ENCODE assay signal across 13 cellular contexts in the genomic region with DNA sequence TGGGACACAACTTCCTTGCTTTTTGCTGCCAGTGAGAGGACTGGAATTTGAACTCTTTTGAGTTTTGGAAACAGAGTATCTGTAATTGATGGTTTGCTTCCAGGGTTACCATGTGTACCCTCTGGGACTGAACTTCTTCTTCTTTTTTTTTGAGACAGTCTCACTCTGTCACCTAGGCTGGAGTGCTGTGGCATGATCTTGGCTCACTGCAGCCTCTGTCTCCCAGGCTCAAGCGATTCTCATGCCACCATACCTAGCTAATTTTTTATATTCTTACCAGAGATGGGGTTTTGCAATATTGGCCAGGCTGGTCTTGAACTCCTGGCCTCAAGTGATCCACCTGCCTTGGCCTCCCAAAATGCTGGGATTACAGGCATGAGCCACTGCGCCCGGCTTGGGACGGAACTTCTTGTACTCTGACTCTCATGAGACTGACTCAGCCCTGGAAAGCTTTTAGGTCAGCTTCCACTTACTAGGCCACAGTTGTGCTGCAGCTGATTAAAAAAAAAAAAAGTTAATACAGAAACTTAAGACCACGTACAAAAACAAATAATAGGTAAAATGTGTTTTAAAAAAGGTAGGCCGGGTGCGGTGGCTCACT. TPM values are rescaled to one million over a fixed set of nuclear protein-coding genes. Genes with fewer than 3 reads are reported as not detected.
DNase-seq lines count a peak whose midpoint lies in the region; ATAC-seq and TF ChIP-seq lines count a peak whose summit lies in the region.
"Had no signal": no experiment of that assay in that cellular context is flagged by ENCODE, and none has a peak within 500 bp of the region (broad histone marks: within the 10 kb centered on the region; RNA-seq: fewer than 3 reads in every experiment).

No MANE protein-coding gene starts in this region.

- peaks cover 3% of the 10 kb centered on the region for H3K4me1 Mint-ChIP-seq in neural progenitor cell

- H3K4me3 Mint-ChIP-seq in neural progenitor cell, result no peak overlapping the region

- H3K27ac ChIP-seq in C4-2B (peak overlapping the region; percentile 74), colonic mucosa (peak overlapping the region; percentile 75), left lung (peak overlapping the region; percentile 69 to 93), prostate gland (peak overlapping the region; percentile 59 to 76), neural progenitor cell (no peak overlapping the region)

- no peaks in the 10 kb centered on the region for H3K27me3 ChIP-seq in colonic mucosa
- H3K27me3 ChIP-seq in left lung, result no peaks in the 10 kb centered on the region
- no peaks in the 10 kb centered on the region for H3K27me3 ChIP-seq in prostate gland (replicated peaks; ENCODE audit: insufficient read depth)
- H3K27me3 ChIP-seq in neural progenitor cell, result no peaks in the 10 kb centered on the region
- no peaks in the 10 kb centered on the region for H3K27me3 ChIP-seq in H7 (ENCODE audit: control insufficient read depth, insufficient read depth, low read length)

- no peaks in the 10 kb centered on the region for H4K20me1 ChIP-seq in neural progenitor cell (ENCODE audit: low read depth)

- TF ChIP-seq CTCF in C4-2B (conservative IDR thresholded peaks at IDR 0.05) (no peak), colonic mucosa (IDR thresholded peaks at IDR 0.05) (no peak), left lung (IDR thresholded peaks at IDR 0.05) (no peak), prostate gland (IDR thresholded peaks at IDR 0.05) (no peak), neural progenitor cell (IDR thresholded peaks at IDR 0.05) (no peak)

- H3K36me3 ChIP-seq in colonic mucosa (no peaks in the 10 kb centered on the region), left lung (peaks cover 0 to 68% of the 10 kb centered on the region in 2 donors), prostate gland (no peaks in the 10 kb centered on the region), neural progenitor cell (no peaks in the 10 kb centered on the region), H7 (replicated peaks; ENCODE audit: control insufficient read depth, insufficient read depth, low read length) (no peaks in the 10 kb centered on the region; the same call in none of the 2 replicates)

- no peaks in the 10 kb centered on the region for H3F3A ChIP-seq in neural progenitor cell (ENCODE audit: low read depth)

- no peak overlapping the region for H2AFZ ChIP-seq in neural progenitor cell (replicated peaks)

- 51% methylated on average over 7 of the region's 7 CpGs for WGBS in prostate gland

- peaks cover 2% of the 10 kb centered on the region for H3K9me3 Mint-ChIP-seq in neural progenitor cell

- H3K9me3 ChIP-seq in colonic mucosa (no peaks in the 10 kb centered on the region), left lung (no peaks in the 10 kb centered on the region), prostate gland (no peaks in the 10 kb centered on the region), neural progenitor cell (ENCODE audit: low read depth) (no peaks in the 10 kb centered on the region)

- no peak overlapping the region for H3K9ac ChIP-seq in colonic mucosa (ENCODE audit: low read depth in 2 of 2, low read length in 2 of 2)
- no peak overlapping the region for H3K9ac ChIP-seq in neural progenitor cell

- no peak overlapping the region for H3K4me2 ChIP-seq in neural progenitor cell

- no peak for TF ChIP-seq POLR2A in prostate gland (IDR thresholded peaks at IDR 0.05)

- H3K27ac Mint-ChIP-seq in neural progenitor cell, result no peak overlapping the region

- peaks cover 24% of the 10 kb centered on the region for H3K36me3 Mint-ChIP-seq in neural progenitor cell

- H3K79me2 ChIP-seq in neural progenitor cell (ENCODE audit: low read depth), result no peaks in the 10 kb centered on the region

- DNase-seq in colonic mucosa (no peak), left lung (peak in 1 of 2 donors; percentile 44), prostate gland (ENCODE audit: low spot score) (no peak), RPMI8226 (no peak), neural progenitor cell (ENCODE audit: low spot score) (no peak), H7 (no peak), islet precursor cell (no peak)
- DNase-seq: activated CD8-positive, alpha-beta memory T cell treated with anti-CD3 and anti-CD28 coated beads, Interleukin-2, amount 50 U/mL, for 48 hours; DND-41; NCI-H2227 treated with DMSO at 0.1 percent for 48 hours; T1000; trophoblast cell had no signal

- ATAC-seq in left lung, result peak; percentile 70

- H3K4me3 ChIP-seq in colonic mucosa (no peak overlapping the region), left lung (no peak overlapping the region), prostate gland (no peak overlapping the region), neural progenitor cell (no peak overlapping the region), H7 (ENCODE audit: insufficient read depth, low read depth, low read length) (no peak overlapping the region)

- no peaks in the 10 kb centered on the region for H3K27me3 Mint-ChIP-seq in neural progenitor cell (ENCODE audit: insufficient read depth, low read depth)

- intact Hi-C loops in colonic mucosa (cut with DNase I), result no loop called here
- intact Hi-C loops in left lung (cut with DNase I), result no loop called here
- intact Hi-C loops in prostate gland (cut with DNase I), result no loop called here

- H3K4me1 ChIP-seq in colonic mucosa (peaks cover 10% of the 10 kb centered on the region), left lung (peaks cover 21 to 54% of the 10 kb centered on the region in 2 donors), prostate gland (replicated peaks) (peaks cover 15% of the 10 kb centered on the region), neural progenitor cell (peaks cover 9% of the 10 kb centered on the region)

RNA-seq across cellular contexts. Expression of a gene that starts 15.8 kb away (rescaled TPM):
- 100 to 1,000 TPM in 1 of 2 donors, 10 to 100 TPM in 1; 91.2 to 121 TPM for total RNA-seq in colonic mucosa
- 100 to 1,000 TPM in 1 of 2 donors, 10 to 100 TPM in 1; 99.7 to 112 TPM for total RNA-seq in left lung
- total RNA-seq in prostate gland, result 10 to 100 TPM; 42.2 to 81.4 TPM
- total RNA-seq in neural progenitor cell (ENCODE audit: low replicate concordance), result 21.0 and 28.0 TPM in 2 replicates
- 15.6 and 15.7 TPM in 2 replicates for total RNA-seq in H7 (2014; rRNA removed; shearing (Covaris generic))
